Comparison of ENCODE assay signal across 8 cellular contexts in the genomic region with DNA sequence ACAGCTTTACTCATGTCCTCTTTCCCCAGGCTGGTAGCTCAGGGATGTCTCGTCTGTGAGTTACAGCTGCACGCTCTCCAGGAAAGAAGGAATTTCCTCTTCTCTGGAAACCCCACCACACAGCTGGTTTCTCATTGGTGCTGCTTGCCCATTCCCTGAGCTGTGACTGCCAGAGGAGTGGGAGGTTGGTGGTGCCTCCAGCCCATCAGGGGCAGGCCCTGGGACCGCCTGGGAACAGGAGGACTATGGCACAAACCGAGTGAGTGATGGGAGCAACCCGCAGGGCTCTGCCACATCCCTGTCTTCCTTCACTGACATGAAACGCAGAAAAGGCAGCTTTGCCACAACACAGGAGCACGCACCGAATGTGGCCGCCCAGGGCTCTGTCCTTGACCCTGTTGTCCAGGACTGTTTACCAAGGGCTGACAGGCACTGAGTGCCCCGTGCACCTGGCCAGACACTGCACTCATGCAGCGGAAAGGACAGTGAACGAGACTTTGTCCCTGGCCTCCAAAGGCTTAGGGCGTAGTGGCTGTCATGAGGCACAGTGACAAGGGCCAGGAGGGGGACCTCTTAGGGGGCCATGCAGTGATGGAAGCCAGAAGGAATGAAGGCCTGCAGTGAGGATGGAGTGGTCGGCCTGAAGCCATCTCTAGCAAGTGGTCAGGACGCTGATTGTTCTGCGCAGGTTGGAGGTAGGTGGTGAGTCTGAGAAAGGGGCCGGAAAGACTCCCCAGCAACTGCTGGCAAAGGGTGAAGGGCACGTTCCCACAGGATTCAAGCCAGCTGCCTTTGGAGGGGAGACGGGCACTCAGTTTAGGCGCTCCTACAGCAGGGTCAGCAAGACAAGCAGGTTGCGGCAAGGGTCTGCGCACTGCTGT.
DNase-seq lines count a peak whose midpoint lies in the region; ATAC-seq and TF ChIP-seq lines count a peak whose summit lies in the region.

No MANE protein-coding gene starts in this region.

- H3K27ac ChIP-seq in HUES6 (ENCODE audit: low read depth, low read length) = no peak overlapping the region
- no peak overlapping the region for H3K27ac ChIP-seq in brain microvascular endothelial cell

- peak overlapping the region; percentile 97 for H3K9ac ChIP-seq in HUES6 (ENCODE audit: low read length)
- peak overlapping the region; percentile 93 for H3K9ac ChIP-seq in mucosa of stomach (ENCODE audit: low read length)

- peaks cover 12% of the 10 kb centered on the region for H3K4me1 ChIP-seq in HUES6 (ENCODE audit: control insufficient read depth, insufficient read depth, low read length)
- H3K4me1 ChIP-seq in mucosa of stomach (ENCODE audit: control insufficient read depth, insufficient read depth, low read length) = peaks cover 27% of the 10 kb centered on the region

- no peak for TF ChIP-seq CTCF in AG09309 (IDR thresholded peaks at IDR 0.05; ENCODE audit: control insufficient read depth, insufficient read depth, low read depth, low read length, missing control alignments)
- TF ChIP-seq CTCF in brain microvascular endothelial cell (IDR thresholded peaks at IDR 0.05; ENCODE audit: low read depth, low read length, missing control alignments) = no peak

- DNase-seq in AG09309 (ENCODE audit: low read depth) = no peak
- no peak for DNase-seq in brain microvascular endothelial cell
- DNase-seq in RPMI8226 = no peak
- DNase-seq in DMS153 treated with DMSO at 0.1 percent for 48 hours (lab: John Stamatoyannopoulos, UW; ENCODE audit: unreplicated experiment) = no peak

- H3K27me3 ChIP-seq in HUES6 (ENCODE audit: control insufficient read depth, insufficient read depth, low read length) = no peaks in the 10 kb centered on the region
- H3K27me3 ChIP-seq in brain microvascular endothelial cell (replicated peaks) = no peaks in the 10 kb centered on the region
- H3K27me3 ChIP-seq in mucosa of stomach (ENCODE audit: control insufficient read depth, insufficient read depth, low read length) = no peaks in the 10 kb centered on the region

- H3K9me3 ChIP-seq in HUES6 (ENCODE audit: control insufficient read depth, insufficient read depth, low read depth, low read length) (no peaks in the 10 kb centered on the region), mucosa of stomach (ENCODE audit: control insufficient read depth, low read length) (no peaks in the 10 kb centered on the region)

- in situ Hi-C loops in brain microvascular endothelial cell (cut with HindIII; ENCODE audit: low pct_ligation_motif_present, low sequenced_read_pairs) = no loop called here

- H3K36me3 ChIP-seq in HUES6 (ENCODE audit: control insufficient read depth, insufficient read depth, low read length) (peaks cover 77% of the 10 kb centered on the region), brain microvascular endothelial cell (replicated peaks) (peaks cover 38% of the 10 kb centered on the region), mucosa of stomach (ENCODE audit: control insufficient read depth, insufficient read depth, low read length) (peaks cover 18% of the 10 kb centered on the region)

- peak overlapping the region; percentile 91 for H3K4me3 ChIP-seq in AG09309 (ENCODE audit: control insufficient read depth, low read depth, low read length)
- H3K4me3 ChIP-seq in HUES6 (ENCODE audit: low read depth, low read length) = peak overlapping the region; percentile 99
- H3K4me3 ChIP-seq in brain microvascular endothelial cell (ENCODE audit: low read depth, low read length) = peak overlapping the region; percentile 97
- peak overlapping the region; percentile 95 for H3K4me3 ChIP-seq in mucosa of stomach (ENCODE audit: low read length)

- ATAC-seq in HG02885 (IDR thresholded peaks at IDR 0.05; ENCODE audit: poor library complexity, unreplicated experiment) = no peak
- ATAC-seq in GM18498 (IDR thresholded peaks at IDR 0.05; ENCODE audit: unreplicated experiment) = no peak
